26 cellular contexts compared by ENCODE assay signal in genomic region chr18:78554944-78555608, GRCh38.
"Had no signal": no experiment of that assay in that cellular context is flagged by ENCODE, and none has a peak within 500 bp of the region (broad histone marks: within the 10 kb centered on the region; RNA-seq: fewer than 3 reads in every experiment).

No MANE protein-coding gene starts in this region.

- DNase-seq: hypothalamus; immature natural killer cell; kidney; left colon; left lung; lower lobe of right lung; mammary epithelial cell; mesenchymal stem cell; naive thymus-derived CD8-positive, alpha-beta T cell; nucleus accumbens; pancreas; retina; right cardiac atrium; sigmoid colon; small intestine; spleen; stimulated activated CD4-positive, alpha-beta T cell treated with anti-CD3 and anti-CD28 coated beads, Interleukin-4, amount 100 ng/mL, for 24 hours; stimulated activated naive CD4-positive, alpha-beta T cell treated with Interleukin-2 at 50 U/mL for 16 hours; stimulated activated naive CD8-positive, alpha-beta T cell treated with anti-CD3 and anti-CD28 coated beads, Interleukin-15, amount 100 ng/mL, for 72 hours; substantia nigra; thyroid gland; trophoblast cell; upper lobe of right lung; uterus had no signal

- H3K36me3 ChIP-seq: left lung, lower lobe of right lung, pancreas, prostate gland, sigmoid colon, spleen, thyroid gland, upper lobe of right lung, uterus had no signal

- H3K27me3 ChIP-seq: left lung, pancreas, sigmoid colon, spleen, thyroid gland, upper lobe of right lung, uterus had no signal

- H3K9me3 ChIP-seq: pancreas, prostate gland, thyroid gland, uterus had no signal

- H3K4me3 ChIP-seq: left lung, lower lobe of right lung, pancreas, prostate gland, sigmoid colon, spleen, thyroid gland, upper lobe of right lung, uterus had no signal

- H3K4me1 ChIP-seq: left lung, lower lobe of right lung, pancreas, prostate gland, sigmoid colon, spleen, thyroid gland, upper lobe of right lung, uterus had no signal

- FAIRE-seq: islet of Langerhans, kidney, pancreas, small intestine had no signal

- H3K27ac ChIP-seq: left lung, lower lobe of right lung, pancreas, prostate gland, sigmoid colon, spleen, thyroid gland, upper lobe of right lung, uterus had no signal
